ENCODE assay signal across 13 cellular contexts in genomic region chr13:98222081-98222554, GRCh38.
DNase-seq lines count a peak whose midpoint lies in the region; ATAC-seq lines count a peak whose summit lies in the region.
"Had no signal": no experiment of that assay in that cellular context is flagged by ENCODE, and none has a peak within 500 bp of the region (broad histone marks: within the 10 kb centered on the region; RNA-seq: fewer than 3 reads in every experiment).

No MANE protein-coding gene starts in this region.

- H3K4me3 Mint-ChIP-seq in stimulated activated naive CD8-positive, alpha-beta T cell treated with anti-CD3 and anti-CD28 coated beads, Interleukin-15, amount 100 ng/mL, for 72 hours = no peak overlapping the region
- H3K4me3 Mint-ChIP-seq: activated CD4-positive, alpha-beta T cell treated with anti-CD3 and anti-CD28 coated beads, Interleukin-2, amount 10 ng/mL, durations not matched to agents 7 days and 5 days; activated T-helper 1 cell treated with anti-CD3 and anti-CD28 coated beads, Interleukin-12 subunit alpha, Interleukin-12 subunit beta, Interleukin-2, Interleukin-4 antibody, amounts not matched to agents 30 ng/mL and 10 ng/mL and 1 ng/mL, durations not matched to agents 14 hours and 24 hours and 36 hours had no signal

- DNase-seq in NCI-H345 (lab: John Stamatoyannopoulos, UW) (peak; percentile 3), NCI-H345 treated with DMSO at 0.1 percent for 48 hours (lab: John Stamatoyannopoulos, UW; ENCODE audit: unreplicated experiment) (no peak), amniotic epithelial cell (ENCODE audit: low read depth) (peak; percentile 75), kidney tubule cell (ENCODE audit: low spot score) (peak; percentile 59), NAMALWA (ENCODE audit: low spot score) (no peak), T-helper 2 cell (no peak), SKM-1 (lab: John Stamatoyannopoulos, UW; ENCODE audit: unreplicated experiment) (no peak)
- no peak for DNase-seq in stimulated activated naive CD8-positive, alpha-beta T cell treated with anti-CD3 and anti-CD28 coated beads, Interleukin-15, amount 100 ng/mL, for 72 hours
- DNase-seq: activated CD4-positive, alpha-beta T cell treated with anti-CD3 and anti-CD28 coated beads, Interleukin-2, amount 10 ng/mL, durations not matched to agents 7 days and 5 days; foreskin melanocyte; MV-4-11; stimulated activated CD4-positive, alpha-beta T cell treated with anti-CD3 and anti-CD28 coated beads, Interleukin-12 subunit alpha, Interleukin-12 subunit beta, amount 100 ng/mL, for 4 hours had no signal

- no peaks in the 10 kb centered on the region for H3K4me1 Mint-ChIP-seq in stimulated activated naive CD8-positive, alpha-beta T cell treated with anti-CD3 and anti-CD28 coated beads, Interleukin-15, amount 100 ng/mL, for 72 hours
- H3K4me1 Mint-ChIP-seq: activated CD4-positive, alpha-beta T cell treated with anti-CD3 and anti-CD28 coated beads, Interleukin-2, amount 10 ng/mL, durations not matched to agents 7 days and 5 days had no signal

- no peaks in the 10 kb centered on the region for H3K9me3 Mint-ChIP-seq in stimulated activated naive CD8-positive, alpha-beta T cell treated with anti-CD3 and anti-CD28 coated beads, Interleukin-15, amount 100 ng/mL, for 72 hours
- H3K9me3 Mint-ChIP-seq: activated CD4-positive, alpha-beta T cell treated with anti-CD3 and anti-CD28 coated beads, Interleukin-2, amount 10 ng/mL, durations not matched to agents 7 days and 5 days; activated T-helper 1 cell treated with anti-CD3 and anti-CD28 coated beads, Interleukin-12 subunit alpha, Interleukin-12 subunit beta, Interleukin-2, Interleukin-4 antibody, amounts not matched to agents 30 ng/mL and 10 ng/mL and 1 ng/mL, durations not matched to agents 14 hours and 24 hours and 36 hours had no signal

- no peak for ATAC-seq in stimulated activated naive CD8-positive, alpha-beta T cell treated with anti-CD3 and anti-CD28 coated beads, Interleukin-15, amount 100 ng/mL, for 72 hours

- no peak overlapping the region for H3K27ac Mint-ChIP-seq in stimulated activated naive CD8-positive, alpha-beta T cell treated with anti-CD3 and anti-CD28 coated beads, Interleukin-15, amount 100 ng/mL, for 72 hours
- H3K27ac Mint-ChIP-seq: activated CD4-positive, alpha-beta T cell treated with anti-CD3 and anti-CD28 coated beads, Interleukin-2, amount 10 ng/mL, durations not matched to agents 7 days and 5 days; activated T-helper 1 cell treated with anti-CD3 and anti-CD28 coated beads, Interleukin-12 subunit alpha, Interleukin-12 subunit beta, Interleukin-2, Interleukin-4 antibody, amounts not matched to agents 30 ng/mL and 10 ng/mL and 1 ng/mL, durations not matched to agents 14 hours and 24 hours and 36 hours had no signal

- no peaks in the 10 kb centered on the region for H3K27me3 Mint-ChIP-seq in stimulated activated naive CD8-positive, alpha-beta T cell treated with anti-CD3 and anti-CD28 coated beads, Interleukin-15, amount 100 ng/mL, for 72 hours

Comparison
In these comparisons a context has a peak if more than half of its experiments do, and no peak if none do; other contexts are left out.
1. DNase-seq: peak in NCI-H345 (single experiment), amniotic epithelial cell (single experiment) and kidney tubule cell (single experiment); none in NCI-H345 treated with DMSO at 0.1 percent for 48 hours (single experiment), NAMALWA (single experiment), T-helper 2 cell (0 of 5), SKM-1 (single experiment) and stimulated activated naive CD8-positive, alpha-beta T cell treated with anti-CD3 and anti-CD28 coated beads, Interleukin-15, amount 100 ng/mL, for 72 hours (0 of 2).